8 cellular contexts compared by ENCODE assay signal in genomic region chr7:17234398-17235021, GRCh38.
A peak's percentile ranks its signal among the peaks of the same experiment; 100 is the strongest.
DNase-seq lines count a peak whose midpoint lies in the region; ATAC-seq and TF ChIP-seq lines count a peak whose summit lies in the region.

No MANE protein-coding gene starts in this region.

- TF ChIP-seq CTCF in activated B cell treated with CpG ODN at 0.5 μM for 24 hours (IDR thresholded peaks at IDR 0.05) (no peak), coronary artery (IDR thresholded peaks at IDR 0.05) (no peak)

- H3K4me3 ChIP-seq in coronary artery (peak overlapping the region; percentile 23), muscle layer of duodenum (ENCODE audit: low read depth in 1 of 2, low read length in 2 of 2) (peak overlapping the region in 1 of 2 donors; percentile 2)

- H3K27me3 Mint-ChIP-seq in activated B cell treated with CpG ODN at 0.5 μM for 24 hours = no peaks in the 10 kb centered on the region

- peak; percentile 98 for ATAC-seq in GM21390 (IDR thresholded peaks at IDR 0.05; ENCODE audit: unreplicated experiment)
- peak; percentile 86 for ATAC-seq in activated B cell treated with CpG ODN at 0.5 μM for 24 hours (ENCODE audit: low read depth)

- POLR2A ChIA-PET in activated B cell treated with CpG ODN at 0.5 μM for 24 hours (lab: Charles Lee) = interaction anchor here (1.4 to 1.6 kb wide), 3 partner anchors 64 to 65 kb away, joined by 4 to 8 read pairs (median 6); partner anchors contain the start of gene AHR

- no peaks in the 10 kb centered on the region for H3K36me3 Mint-ChIP-seq in activated B cell treated with CpG ODN at 0.5 μM for 24 hours (ENCODE audit: low read depth)

- no peaks in the 10 kb centered on the region for H3K9me3 ChIP-seq in muscle layer of duodenum (ENCODE audit: control insufficient read depth in 1 of 2, low read length in 2 of 2)

- H3K36me3 ChIP-seq in muscle layer of duodenum (ENCODE audit: control insufficient read depth in 1 of 2, insufficient read depth in 2 of 2, low read length in 2 of 2) = no peaks in the 10 kb centered on the region

- H3K27ac Mint-ChIP-seq in activated B cell treated with CpG ODN at 0.5 μM for 24 hours = peak overlapping the region; percentile 98

- no peaks in the 10 kb centered on the region for H3K4me1 ChIP-seq in muscle layer of duodenum (ENCODE audit: control insufficient read depth in 1 of 2, insufficient read depth in 2 of 2, low read length in 2 of 2)

- CTCF ChIA-PET in activated B cell treated with CpG ODN at 0.5 μM for 24 hours (lab: Charles Lee) = no interaction called here

- peak overlapping the region; percentile 40 to 68 for H3K27ac ChIP-seq in coronary artery
- H3K27ac ChIP-seq in muscle layer of duodenum (ENCODE audit: low read length) = peak overlapping the region; percentile 68
- peak overlapping the region; percentile 59 for H3K27ac ChIP-seq in temporal lobe (ENCODE audit: low read depth, low read length)

- intact Hi-C loops in activated B cell treated with CpG ODN at 0.5 μM for 24 hours (cut with micrococcal nuclease) = loop anchor here (1.0 to 5.0 kb wide), 10 partner anchors 40 to 708 kb away; partner anchors contain the start of genes AHR, ANKMY2, BZW2 and SNX13

- H3K4me1 Mint-ChIP-seq in activated B cell treated with CpG ODN at 0.5 μM for 24 hours = peaks cover 29% of the 10 kb centered on the region

- DNase-seq in CMK (ENCODE audit: low read depth) (peak; percentile 8), HS-27A (ENCODE audit: low read depth) (peak; percentile 74), activated B cell treated with CpG ODN at 0.5 μM for 24 hours (peak; percentile 17), coronary artery (ENCODE audit: low spot score) (no peak), DMS 273 (lab: John Stamatoyannopoulos, UW; ENCODE audit: unreplicated experiment) (no peak)

- peak overlapping the region; percentile 77 for H3K4me3 Mint-ChIP-seq in activated B cell treated with CpG ODN at 0.5 μM for 24 hours

- no peaks in the 10 kb centered on the region for H3K27me3 ChIP-seq in muscle layer of duodenum (ENCODE audit: low read depth, low read length)

- peaks cover 5% of the 10 kb centered on the region for H3K9me3 Mint-ChIP-seq in activated B cell treated with CpG ODN at 0.5 μM for 24 hours

Comparison
In these comparisons a context has a peak if more than half of its experiments do, and no peak if none do; other contexts are left out.
1. DNase-seq: peak in CMK (single experiment), HS-27A (single experiment) and activated B cell treated with CpG ODN at 0.5 μM for 24 hours (single experiment); none in coronary artery (single experiment) and DMS 273 (single experiment).
2. Peak in every context shown above with its lines, with median percentiles within 50 percentile points of each other: H3K27ac ChIP-seq.